24 cellular contexts compared by ENCODE assay signal in the genomic region with DNA sequence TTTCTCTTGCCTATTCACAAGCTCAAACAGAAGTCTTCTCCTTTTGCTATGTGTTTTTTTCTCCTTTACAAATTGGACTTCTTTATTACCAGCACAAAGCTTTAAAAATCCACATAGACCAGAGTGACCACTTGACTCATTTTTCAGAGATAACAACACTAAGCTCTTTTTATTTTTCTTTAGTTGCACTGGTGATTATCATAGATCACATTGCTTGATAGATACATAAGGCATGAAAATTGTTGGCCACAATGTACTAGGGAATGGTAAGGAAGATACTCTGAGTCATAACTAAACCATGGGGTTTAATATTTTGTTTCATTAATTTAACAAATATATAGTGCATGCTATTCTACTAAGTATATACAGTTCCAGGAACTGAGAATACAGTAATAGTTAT.
DNase-seq lines count a peak whose midpoint lies in the region; ATAC-seq and TF ChIP-seq lines count a peak whose summit lies in the region.
"Had no signal": no experiment of that assay in that cellular context is flagged by ENCODE, and none has a peak within 500 bp of the region (broad histone marks: within the 10 kb centered on the region; RNA-seq: fewer than 3 reads in every experiment).

No MANE protein-coding gene starts in this region.

- no peaks in the 10 kb centered on the region for H3K9me3 Mint-ChIP-seq in brain
- H3K9me3 Mint-ChIP-seq: activated CD4-positive, alpha-beta memory T cell treated with anti-CD3 and anti-CD28 coated beads for 36 hours; activated T-helper 2 cell treated with anti-CD3 and anti-CD28 coated beads, Interferon-gamma antibody, Interleukin-2, Interleukin-4, amounts not matched to agents 10 μg/mL and 5 μg/mL and 100 μg/mL, durations not matched to agents 14 hours and 24 hours and 36 hours had no signal

- no peak for TF ChIP-seq POLR2A in upper lobe of left lung (IDR thresholded peaks at IDR 0.05)

- H3K27ac ChIP-seq in foreskin keratinocyte (no peak overlapping the region), upper lobe of left lung (no peak overlapping the region)
- H3K27ac ChIP-seq: A549, BLaER1, psoas muscle, upper lobe of right lung had no signal

- H3K9me3 ChIP-seq in upper lobe of left lung, result no peaks in the 10 kb centered on the region
- H3K9me3 ChIP-seq: A549, BLaER1, psoas muscle, upper lobe of right lung had no signal

- peaks cover 20% of the 10 kb centered on the region for H3K4me1 Mint-ChIP-seq in brain

- peaks cover 4% of the 10 kb centered on the region for H3K27me3 Mint-ChIP-seq in brain
- H3K27me3 Mint-ChIP-seq: activated naive CD8-positive, alpha-beta T cell; effector memory CD8-positive, alpha-beta T cell had no signal

- peak; percentile 53 for ATAC-seq in foreskin keratinocyte
- ATAC-seq in upper lobe of left lung (ENCODE audit: low FRiP score in 2 of 2), result no peak
- no peak for ATAC-seq in GM19351 (IDR thresholded peaks at IDR 0.05; ENCODE audit: unreplicated experiment)
- ATAC-seq: A549; effector memory CD8-positive, alpha-beta T cell; esophagus mucosa; psoas muscle; upper lobe of right lung had no signal

- H3K36me3 ChIP-seq in upper lobe of left lung, result no peaks in the 10 kb centered on the region
- H3K36me3 ChIP-seq: BLaER1, upper lobe of right lung had no signal

- H3K4me3 Mint-ChIP-seq in brain, result no peak overlapping the region
- H3K4me3 Mint-ChIP-seq: activated CD4-positive, alpha-beta memory T cell treated with anti-CD3 and anti-CD28 coated beads for 36 hours; activated naive CD8-positive, alpha-beta T cell; effector memory CD8-positive, alpha-beta T cell had no signal

- TF ChIP-seq EP300 in upper lobe of left lung (IDR thresholded peaks at IDR 0.05), result no peak

- DNase-seq in AG04449 (ENCODE audit: low read depth, low spot score) (peak; percentile 57), M059J (ENCODE audit: low read depth) (peak; percentile 58), foreskin keratinocyte (peak in 1 of 2 donors; percentile 49), upper lobe of left lung (no peak), HuH-7 (ENCODE audit: low spot score) (no peak), CD1c-positive myeloid dendritic cell (ENCODE audit: extremely low spot score) (no peak)
- DNase-seq: activated CD4-positive, alpha-beta memory T cell treated with anti-CD3 and anti-CD28 coated beads for 36 hours; DMS79 treated with DMSO at 0.1 percent for 48 hours; effector memory CD8-positive, alpha-beta T cell; Kasumi-1; NCI-H1048; NCI-H187 treated with DMSO at 0.1 percent for 48 hours; NCI-H82; psoas muscle; SHP77; upper lobe of right lung had no signal

- peaks cover 19% of the 10 kb centered on the region for H3K4me1 ChIP-seq in foreskin keratinocyte
- H3K4me1 ChIP-seq in upper lobe of left lung, result no peaks in the 10 kb centered on the region
- H3K4me1 ChIP-seq: BLaER1, psoas muscle, upper lobe of right lung had no signal

- CTCF ChIA-PET in AG04449 (lab: Yijun Ruan, JAX), result interaction anchor here (0.8 to 6.2 kb wide), 2 partner anchors 158 to 176 kb away, joined by 3 to 26 read pairs; no protein-coding TSS in a partner anchor

- TF ChIP-seq CTCF in AG04449 (IDR thresholded peaks at IDR 0.05; ENCODE audit: insufficient read depth, low read length, missing control alignments) (no peak), brain (conservative IDR thresholded peaks at IDR 0.05) (no peak), foreskin keratinocyte (conservative IDR thresholded peaks at IDR 0.05) (no peak), upper lobe of left lung (IDR thresholded peaks at IDR 0.05) (no peak)

- H3K27ac Mint-ChIP-seq in brain, result peak overlapping the region in 3 of 5 experiments; percentile 5 to 62 (median 15)
- H3K27ac Mint-ChIP-seq: activated CD4-positive, alpha-beta memory T cell treated with anti-CD3 and anti-CD28 coated beads for 36 hours; activated naive CD8-positive, alpha-beta T cell; activated T-helper 2 cell treated with anti-CD3 and anti-CD28 coated beads, Interferon-gamma antibody, Interleukin-2, Interleukin-4, amounts not matched to agents 10 μg/mL and 5 μg/mL and 100 μg/mL, durations not matched to agents 14 hours and 24 hours and 36 hours; effector memory CD8-positive, alpha-beta T cell had no signal

- H3K27me3 ChIP-seq in foreskin keratinocyte (no peaks in the 10 kb centered on the region), upper lobe of left lung (no peaks in the 10 kb centered on the region)
- H3K27me3 ChIP-seq: BLaER1, upper lobe of right lung had no signal

- H3K4me3 ChIP-seq in AG04449 (ENCODE audit: low read depth, low read length) (no peak overlapping the region), upper lobe of left lung (no peak overlapping the region)
- H3K4me3 ChIP-seq: A549, BLaER1, lung, psoas muscle, upper lobe of right lung had no signal

- no peaks in the 10 kb centered on the region for H3K36me3 Mint-ChIP-seq in brain
- H3K36me3 Mint-ChIP-seq: activated CD4-positive, alpha-beta memory T cell treated with anti-CD3 and anti-CD28 coated beads for 36 hours; activated naive CD8-positive, alpha-beta T cell had no signal

- POLR2A ChIA-PET in AG04449 (lab: Yijun Ruan, JAX), result no interaction called here

Comparison
In these comparisons a context has a peak if more than half of its experiments do, and no peak if none do; other contexts are left out.
1. DNase-seq: peak in AG04449 (single experiment) and M059J (single experiment); none in upper lobe of left lung (0 of 2), HuH-7 (single experiment) and CD1c-positive myeloid dendritic cell (single experiment).